ENCODE assay signal across 14 cellular contexts in genomic region chr3:24160424-24160823, GRCh38.
A peak's percentile ranks its signal among the peaks of the same experiment; 100 is the strongest.
DNase-seq lines count a peak whose midpoint lies in the region; ATAC-seq and TF ChIP-seq lines count a peak whose summit lies in the region.
"Had no signal": no experiment of that assay in that cellular context is flagged by ENCODE, and none has a peak within 500 bp of the region (broad histone marks: within the 10 kb centered on the region; RNA-seq: fewer than 3 reads in every experiment).

No MANE protein-coding gene starts in this region.

- H2AFZ ChIP-seq in hepatocyte: no peak overlapping the region

- H3K27ac ChIP-seq in cardiac muscle cell (no peak overlapping the region), WERI-Rb-1 (peak overlapping the region; percentile 42), aorta (ENCODE audit: low read depth in 1 of 2, low read length in 2 of 2) (no peak overlapping the region), hepatocyte (no peak overlapping the region)
- H3K27ac ChIP-seq: skin epidermis had no signal

- no peaks in the 10 kb centered on the region for H3K4me1 ChIP-seq in cardiac muscle cell (ENCODE audit: low read depth)
- peaks cover 5 to 13% of the 10 kb centered on the region in 2 donors for H3K4me1 ChIP-seq in aorta (ENCODE audit: control insufficient read depth in 1 of 2, insufficient read depth in 2 of 2, low read length in 2 of 2)
- H3K4me1 ChIP-seq in hepatocyte (ENCODE audit: insufficient read depth): peaks cover 4% of the 10 kb centered on the region

- 70% methylated on average over 8 of the region's 8 CpGs for WGBS in aorta, 2 donors
- 79% methylated on average over 8 of the region's 8 CpGs for WGBS in hepatocyte (ENCODE audit: low lambda C conversion rate, missing lambda C conversion rate)

- no peak overlapping the region for H3K4me2 ChIP-seq in hepatocyte

- H3K9me2 ChIP-seq in hepatocyte (replicated peaks; ENCODE audit: insufficient read depth): no peaks in the 10 kb centered on the region

- H3K9me3 ChIP-seq in cardiac muscle cell (ENCODE audit: low read depth): no peaks in the 10 kb centered on the region
- no peaks in the 10 kb centered on the region for H3K9me3 ChIP-seq in WERI-Rb-1 (ENCODE audit: severe bottlenecking)
- no peaks in the 10 kb centered on the region for H3K9me3 ChIP-seq in aorta (ENCODE audit: control insufficient read depth, low read length)
- no peaks in the 10 kb centered on the region for H3K9me3 ChIP-seq in hepatocyte (ENCODE audit: low read depth)

- H3K79me2 ChIP-seq in hepatocyte: no peaks in the 10 kb centered on the region

- no peak overlapping the region for H3K4me3 ChIP-seq in cardiac muscle cell
- H3K4me3 ChIP-seq in WERI-Rb-1 (ENCODE audit: low read depth, low read length): peak overlapping the region; percentile 90
- H3K4me3 ChIP-seq in foreskin fibroblast (ENCODE audit: low read depth in 1 of 2, low read length in 2 of 2): no peak overlapping the region
- no peak overlapping the region for H3K4me3 ChIP-seq in aorta (ENCODE audit: low read length in 2 of 2)
- H3K4me3 ChIP-seq in hepatocyte: no peak overlapping the region
- H3K4me3 ChIP-seq: skin epidermis had no signal

- TF ChIP-seq CTCF in cardiac muscle cell (IDR thresholded peaks at IDR 0.05; ENCODE audit: low read depth, low read length) (no peak), WERI-Rb-1 (IDR thresholded peaks at IDR 0.05; ENCODE audit: low read depth, low read length) (no peak), foreskin fibroblast (IDR thresholded peaks at IDR 0.05; ENCODE audit: low read depth, low read length) (no peak), hepatocyte (IDR thresholded peaks at IDR 0.05; ENCODE audit: poor library complexity) (no peak)

- H3K27me3 ChIP-seq in cardiac muscle cell (no peaks in the 10 kb centered on the region), WERI-Rb-1 (ENCODE audit: insufficient read depth, low read depth, severe bottlenecking) (no peaks in the 10 kb centered on the region), aorta (ENCODE audit: control insufficient read depth in 1 of 2, insufficient read depth in 2 of 2, low read length in 1 of 2) (no peaks in the 10 kb centered on the region), hepatocyte (no peaks in the 10 kb centered on the region)

- peak; percentile 54 to 67 for DNase-seq in cardiac muscle cell (ENCODE audit: low read depth in 1 of 2, low spot score in 1 of 2)
- no peak for DNase-seq in Right ventricle myocardium inferior (ENCODE audit: missing footprints)
- no peak for DNase-seq in WERI-Rb-1
- peak; percentile 17 to 61 for DNase-seq in foreskin fibroblast
- peak in 1 of 2 donors; percentile 74 for DNase-seq in aorta
- no peak for DNase-seq in hepatocyte (ENCODE audit: low spot score)
- DNase-seq in stimulated activated naive CD4-positive, alpha-beta T cell treated with Interleukin-2 at 50 U/mL for 16 hours (lab: John Stamatoyannopoulos, UW): no peak
- no peak for DNase-seq in stimulated activated CD4-positive, alpha-beta T cell treated with anti-CD3 and anti-CD28 coated beads, Interleukin-12 subunit alpha, Interleukin-12 subunit beta, amount 100 ng/mL, for 4 hours
- DNase-seq: 8988T; activated naive CD4-positive, alpha-beta T cell treated with anti-CD3 and anti-CD28 coated beads, Interleukin-2, amount 10 ng/mL, durations not matched to agents 7 days and 5 days; Calu3; NCI-H2171 had no signal

- no peaks in the 10 kb centered on the region for H4K20me1 ChIP-seq in hepatocyte (ENCODE audit: insufficient read depth, poor library complexity, severe bottlenecking)

- intact Hi-C loops in Right ventricle myocardium inferior (cut with DNase I) (no loop called here), aorta (cut with DNase I) (no loop called here)

- H3K36me3 ChIP-seq in cardiac muscle cell: no peaks in the 10 kb centered on the region
- peaks cover 81% of the 10 kb centered on the region for H3K36me3 ChIP-seq in WERI-Rb-1
- no peaks in the 10 kb centered on the region for H3K36me3 ChIP-seq in aorta (ENCODE audit: control insufficient read depth in 1 of 2, insufficient read depth in 2 of 2, low read length in 1 of 2)
- H3K36me3 ChIP-seq in hepatocyte (replicated peaks; ENCODE audit: insufficient read depth, low read depth): no peaks in the 10 kb centered on the region

- no peak for ATAC-seq in Right ventricle myocardium inferior
- ATAC-seq in aorta (ENCODE audit: low FRiP score): peak; percentile 42
- ATAC-seq: esophagus mucosa had no signal

Comparison
In these comparisons a context has a peak if more than half of its experiments do, and no peak if none do; other contexts are left out.
1. DNase-seq: peak in cardiac muscle cell (2 of 2) and foreskin fibroblast (2 of 2); none in Right ventricle myocardium inferior (single experiment), WERI-Rb-1 (single experiment), hepatocyte (single experiment), stimulated activated naive CD4-positive, alpha-beta T cell treated with Interleukin-2 at 50 U/mL for 16 hours (single experiment) and stimulated activated CD4-positive, alpha-beta T cell treated with anti-CD3 and anti-CD28 coated beads, Interleukin-12 subunit alpha, Interleukin-12 subunit beta, amount 100 ng/mL, for 4 hours (single experiment).